Comparison of ENCODE assay signal across 8 cellular contexts in the genomic region with DNA sequence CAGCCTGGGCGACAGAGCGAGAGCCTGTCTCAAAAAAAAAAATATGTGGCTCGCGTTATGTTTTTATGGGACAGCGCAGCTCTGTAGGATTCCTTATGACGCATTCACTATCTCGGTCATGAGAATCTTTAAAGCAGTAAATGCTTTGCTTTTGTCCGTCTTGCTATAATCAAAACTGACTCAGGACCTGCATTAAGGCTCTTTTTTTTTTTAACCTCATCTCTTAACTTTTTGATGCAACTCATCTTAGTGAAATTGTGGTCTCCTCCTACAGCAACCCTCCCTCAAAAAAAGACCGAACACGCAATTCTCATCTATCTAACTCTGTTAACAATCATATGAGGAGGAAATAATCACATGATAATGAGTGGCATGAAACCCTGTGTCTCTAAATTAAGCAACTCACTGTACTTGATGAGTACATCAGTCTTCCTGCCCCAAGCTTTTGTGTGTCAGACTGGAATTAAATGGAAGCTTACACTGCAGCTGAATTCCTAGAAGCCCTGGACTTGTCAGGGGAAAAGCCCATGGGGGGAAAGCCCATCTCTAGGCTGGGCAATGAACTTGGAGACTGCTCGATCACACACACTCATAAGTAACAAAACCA. TPM values are rescaled to one million over a fixed set of nuclear protein-coding genes. Genes with fewer than 3 reads are reported as not detected.
DNase-seq lines count a peak whose midpoint lies in the region; ATAC-seq lines count a peak whose summit lies in the region.

No MANE protein-coding gene starts in this region.

- H3K4me3 ChIP-seq in right cardiac atrium (ENCODE audit: low read length): no peak overlapping the region

- H3K9me3 Mint-ChIP-seq in activated T-helper 1 cell treated with anti-CD3 and anti-CD28 coated beads, Interleukin-12 subunit alpha, Interleukin-12 subunit beta, Interleukin-2, Interleukin-4 antibody, amounts not matched to agents 30 ng/mL and 10 ng/mL and 1 ng/mL, durations not matched to agents 14 hours and 24 hours and 36 hours: no peaks in the 10 kb centered on the region

- peak overlapping the region; percentile 21 for H3K4me3 Mint-ChIP-seq in activated T-helper 1 cell treated with anti-CD3 and anti-CD28 coated beads, Interleukin-12 subunit alpha, Interleukin-12 subunit beta, Interleukin-2, Interleukin-4 antibody, amounts not matched to agents 30 ng/mL and 10 ng/mL and 1 ng/mL, durations not matched to agents 14 hours and 24 hours and 36 hours

- H3K27me3 ChIP-seq in right cardiac atrium (ENCODE audit: control insufficient read depth, insufficient read depth): no peaks in the 10 kb centered on the region

- ATAC-seq in right cardiac atrium (no peak), GM19328 (IDR thresholded peaks at IDR 0.05; ENCODE audit: unreplicated experiment) (no peak), left lobe of liver (no peak)

- WGBS in right cardiac atrium: 68% methylated on average over 11 of the region's 11 CpGs

- H3K27ac ChIP-seq in right cardiac atrium (ENCODE audit: low read length) (peak overlapping the region; percentile 81), temporal lobe (ENCODE audit: low read depth, low read length) (peak overlapping the region; percentile 22)

- H3K36me3 Mint-ChIP-seq in activated T-helper 1 cell treated with anti-CD3 and anti-CD28 coated beads, Interleukin-12 subunit alpha, Interleukin-12 subunit beta, Interleukin-2, Interleukin-4 antibody, amounts not matched to agents 30 ng/mL and 10 ng/mL and 1 ng/mL, durations not matched to agents 14 hours and 24 hours and 36 hours (ENCODE audit: low read depth): peaks cover 30% of the 10 kb centered on the region

- H3K4me1 Mint-ChIP-seq in activated T-helper 1 cell treated with anti-CD3 and anti-CD28 coated beads, Interleukin-12 subunit alpha, Interleukin-12 subunit beta, Interleukin-2, Interleukin-4 antibody, amounts not matched to agents 30 ng/mL and 10 ng/mL and 1 ng/mL, durations not matched to agents 14 hours and 24 hours and 36 hours (ENCODE audit: low read depth): peaks cover 36% of the 10 kb centered on the region

- peak overlapping the region; percentile 81 for H3K27ac Mint-ChIP-seq in activated T-helper 1 cell treated with anti-CD3 and anti-CD28 coated beads, Interleukin-12 subunit alpha, Interleukin-12 subunit beta, Interleukin-2, Interleukin-4 antibody, amounts not matched to agents 30 ng/mL and 10 ng/mL and 1 ng/mL, durations not matched to agents 14 hours and 24 hours and 36 hours

- no peaks in the 10 kb centered on the region for H3K9me3 ChIP-seq in right cardiac atrium (ENCODE audit: control insufficient read depth, low read length)

- intact Hi-C loops in activated T-helper 1 cell treated with anti-CD3 and anti-CD28 coated beads, Interleukin-12 subunit alpha, Interleukin-12 subunit beta, Interleukin-2, Interleukin-4 antibody, amounts not matched to agents 30 ng/mL and 10 ng/mL and 1 ng/mL, durations not matched to agents 14 hours and 24 hours and 36 hours (cut with micrococcal nuclease): loop anchor here (1.0 to 5.0 kb wide), 3 partner anchors 85 to 413 kb away; a partner anchor contains a TSS
- intact Hi-C loops in right cardiac atrium (cut with DNase I): no loop called here

- no peaks in the 10 kb centered on the region for H3K27me3 Mint-ChIP-seq in activated T-helper 1 cell treated with anti-CD3 and anti-CD28 coated beads, Interleukin-12 subunit alpha, Interleukin-12 subunit beta, Interleukin-2, Interleukin-4 antibody, amounts not matched to agents 30 ng/mL and 10 ng/mL and 1 ng/mL, durations not matched to agents 14 hours and 24 hours and 36 hours (ENCODE audit: insufficient read depth)

- DNase-seq in activated effector memory CD4-positive, alpha-beta T cell treated with anti-CD3 and anti-CD28 coated beads, Interleukin-2, amount 50 U/mL, for 16 hours: peak; percentile 81
- no peak for DNase-seq in activated effector memory CD4-positive, alpha-beta T cell treated with Interleukin-2 at 50 U/mL for 16 hours
- no peak for DNase-seq in activated T-helper 1 cell treated with anti-CD3 and anti-CD28 coated beads, Interleukin-12 subunit alpha, Interleukin-12 subunit beta, Interleukin-2, Interleukin-4 antibody, amounts not matched to agents 30 ng/mL and 10 ng/mL and 1 ng/mL, durations not matched to agents 14 hours and 24 hours and 36 hours (ENCODE audit: low spot score)
- DNase-seq in right cardiac atrium (no peak), left lobe of liver (ENCODE audit: low spot score) (no peak)
- DNase-seq in central memory CD4-positive, alpha-beta T cell: no peak

- no peaks in the 10 kb centered on the region for H3K4me1 ChIP-seq in right cardiac atrium (ENCODE audit: control insufficient read depth, insufficient read depth, low read length)

RNA-seq across cellular contexts. Expression of a gene that starts 4.3 kb away (rescaled TPM):
- 22.8 and 25.3 TPM in 2 replicates for total RNA-seq in activated T-helper 1 cell treated with anti-CD3 and anti-CD28 coated beads, Interleukin-12 subunit alpha, Interleukin-12 subunit beta, Interleukin-2, Interleukin-4 antibody, amounts not matched to agents 30 ng/mL and 10 ng/mL and 1 ng/mL, durations not matched to agents 14 hours and 24 hours and 36 hours
- total RNA-seq in right cardiac atrium (10 to 100 TPM in 1 of 4 donors, 1 to 10 TPM in 3; 6.1 to 10.6 (median 9.0) TPM), temporal lobe (3.7 TPM), left lobe of liver (11.6 TPM)
- 6.9 TPM for polyA plus RNA-seq in right cardiac atrium
